In genomic region chr16:31128711-31129567, GRCh38 we compare ENCODE assay signal across 10 cellular contexts. TPM values are rescaled to one million over a fixed set of nuclear protein-coding genes. Genes with fewer than 3 reads are reported as not detected.
DNase-seq lines count a peak whose midpoint lies in the region; ATAC-seq and TF ChIP-seq lines count a peak whose summit lies in the region.
"Had no signal": no experiment of that assay in that cellular context is flagged by ENCODE, and none has a peak within 500 bp of the region (broad histone marks: within the 10 kb centered on the region; RNA-seq: fewer than 3 reads in every experiment).

No MANE protein-coding gene starts in this region.

- peak overlapping the region; percentile 65 for H3K27ac Mint-ChIP-seq in activated T-cell treated with anti-CD3 and anti-CD28 coated beads, Interleukin-2, amount 50 U/mL, for 24 hours
- no peak overlapping the region for H3K27ac Mint-ChIP-seq in central memory CD8-positive, alpha-beta T cell (ENCODE audit: low read depth)
- H3K27ac Mint-ChIP-seq: B cell had no signal

- ATAC-seq in central memory CD8-positive, alpha-beta T cell (replicated peaks; ENCODE audit: extremely low read depth, poor library complexity, severe bottlenecking), result peak; percentile 57
- ATAC-seq in mucosa of descending colon, result peak; percentile 70
- ATAC-seq: Panc1 had no signal

- 48 to 57% methylated on average over 1 to 13 of the region's 14 CpGs for WGBS in transverse colon (ENCODE audit: low coverage in 1 of 2), 2 donors

- H3K36me3 ChIP-seq in mucosa of descending colon (ENCODE audit: low read depth) (no peaks in the 10 kb centered on the region), transverse colon (no peaks in the 10 kb centered on the region)

- no peak for DNase-seq in activated T-cell treated with anti-CD3 and anti-CD28 coated beads, Interleukin-2, amount 50 U/mL, for 24 hours
- DNase-seq in activated T-cell treated with anti-CD3 and anti-CD28 coated beads, Interleukin-2, amount 50 U/mL, for 48 hours, result no peak
- DNase-seq in central memory CD8-positive, alpha-beta T cell (ENCODE audit: low spot score in 2 of 2), result no peak
- DNase-seq in mucosa of descending colon (peak; percentile 77 to 81 (median 79)), transverse colon (peak; percentile 79), NCI-H146 treated with DMSO at 0.1 percent for 48 hours (lab: John Stamatoyannopoulos, UW; ENCODE audit: unreplicated experiment) (no peak), cerebellum (ENCODE audit: low spot score) (no peak)
- DNase-seq in stimulated activated CD4-positive, alpha-beta T cell treated with anti-CD3 and anti-CD28 coated beads, Interleukin-4, amount 100 ng/mL, for 1 hour, result no peak

- peak; percentile 81 for TF ChIP-seq POLR2A in transverse colon (IDR thresholded peaks at IDR 0.05)

- H3K9me3 ChIP-seq in mucosa of descending colon (no peaks in the 10 kb centered on the region), transverse colon (no peaks in the 10 kb centered on the region)

- intact Hi-C loops in mucosa of descending colon (cut with DNase I, micrococcal nuclease) (no loop called here), transverse colon (cut with DNase I; ENCODE audit: low total_unique reads) (no loop called here)

- H3K9me3 Mint-ChIP-seq in activated T-cell treated with anti-CD3 and anti-CD28 coated beads, Interleukin-2, amount 50 U/mL, for 24 hours, result no peaks in the 10 kb centered on the region
- H3K9me3 Mint-ChIP-seq in central memory CD8-positive, alpha-beta T cell, result no peaks in the 10 kb centered on the region

- TF ChIP-seq EP300 in transverse colon (IDR thresholded peaks at IDR 0.05; ENCODE audit: low read depth), result no peak

- no peak overlapping the region for H3K4me3 Mint-ChIP-seq in activated T-cell treated with anti-CD3 and anti-CD28 coated beads, Interleukin-2, amount 50 U/mL, for 24 hours
- H3K4me3 Mint-ChIP-seq in central memory CD8-positive, alpha-beta T cell, result no peak overlapping the region
- H3K4me3 Mint-ChIP-seq: B cell had no signal

- H3K27ac ChIP-seq in transverse colon, result peak overlapping the region; percentile 91 to 94 (median 93)

- H3K4me1 ChIP-seq in mucosa of descending colon (ENCODE audit: low read depth), result peaks cover 65% of the 10 kb centered on the region
- peaks cover 29 to 69% (median 65%) of the 10 kb centered on the region in 4 donors for H3K4me1 ChIP-seq in transverse colon

- no peaks in the 10 kb centered on the region for H3K27me3 Mint-ChIP-seq in activated T-cell treated with anti-CD3 and anti-CD28 coated beads, Interleukin-2, amount 50 U/mL, for 24 hours
- H3K27me3 Mint-ChIP-seq in central memory CD8-positive, alpha-beta T cell, result no peaks in the 10 kb centered on the region
- H3K27me3 Mint-ChIP-seq: B cell had no signal

- peaks cover 2% of the 10 kb centered on the region for H3K4me1 Mint-ChIP-seq in activated T-cell treated with anti-CD3 and anti-CD28 coated beads, Interleukin-2, amount 50 U/mL, for 24 hours (ENCODE audit: low read depth)
- H3K4me1 Mint-ChIP-seq in central memory CD8-positive, alpha-beta T cell, result peaks cover 9% of the 10 kb centered on the region
- H3K4me1 Mint-ChIP-seq: B cell had no signal

- peaks cover 87% of the 10 kb centered on the region for H3K36me3 Mint-ChIP-seq in activated T-cell treated with anti-CD3 and anti-CD28 coated beads, Interleukin-2, amount 50 U/mL, for 24 hours (ENCODE audit: low read depth)
- peaks cover 23% of the 10 kb centered on the region for H3K36me3 Mint-ChIP-seq in central memory CD8-positive, alpha-beta T cell (ENCODE audit: insufficient read depth)

- no peak overlapping the region for H3K4me3 ChIP-seq in mucosa of descending colon
- H3K4me3 ChIP-seq in transverse colon, result no peak overlapping the region

- TF ChIP-seq CTCF in mucosa of descending colon (IDR thresholded peaks at IDR 0.05) (no peak), transverse colon (IDR thresholded peaks at IDR 0.05) (no peak)

- in situ Hi-C loops in transverse colon (cut with MboI; ENCODE audit: low pct_ligation_motif_present in 1 of 4, low pct_unique_long_range_greater_than_20kb in 1 of 4, low sequenced_read_pairs in 3 of 4), result no loop called here

- H3K27me3 ChIP-seq in transverse colon, result no peaks in the 10 kb centered on the region

RNA-seq across cellular contexts. Expression of gene PRSS8, which starts 6.6 kb away (rescaled TPM):
- total RNA-seq in mucosa of descending colon (100 to 1,000 TPM; 163 to 482 (median 422) TPM), transverse colon (100 to 1,000 TPM; 101 to 510 (median 372) TPM), cerebellum (0.18 TPM)
- total RNA-seq: B cell had no signal

RNA-seq across cellular contexts. Expression of gene KAT8, which starts 11.5 kb away (rescaled TPM):
- total RNA-seq in mucosa of descending colon, result 10 to 100 TPM; 61.1 to 83.1 (median 69.6) TPM
- total RNA-seq in transverse colon, result 10 to 100 TPM; 61.0 to 93.5 (median 62.1) TPM
- total RNA-seq in cerebellum, result 32.1 TPM

RNA-seq across cellular contexts. Expression of gene BCKDK, which starts 20.8 kb away (rescaled TPM):
- total RNA-seq in mucosa of descending colon (10 to 100 TPM; 31.7 to 40.1 (median 36.6) TPM), transverse colon (10 to 100 TPM; 46.8 to 56.5 (median 51.3) TPM), cerebellum (16.9 TPM)

RNA-seq across cellular contexts. Expression of gene PRSS36, which starts 20.9 kb away (rescaled TPM):
- 10 to 100 TPM in 1 of 3 donors, 1 to 10 TPM in 2; 8.2 to 10.2 (median 9.5) TPM for total RNA-seq in mucosa of descending colon
- 10 to 100 TPM in 1 of 4 donors, 1 to 10 TPM in 2, not detected in 1; 8.1 to 42.3 (median 9.8) TPM for total RNA-seq in transverse colon
- total RNA-seq in cerebellum, result 1.6 TPM

RNA-seq across cellular contexts. Expression of gene VKORC1, which starts 34.3 kb away (rescaled TPM):
- total RNA-seq in mucosa of descending colon, result 10 to 100 TPM; 31.9 to 67.9 (median 41.3) TPM
- total RNA-seq in transverse colon, result 10 to 100 TPM; 29.5 to 89.0 (median 72.0) TPM
- total RNA-seq in cerebellum, result 41.4 TPM

Comparison
In these comparisons a context has a peak if more than half of its experiments do, and no peak if none do; other contexts are left out.
1. DNase-seq: peak in mucosa of descending colon (3 of 3) and transverse colon (single experiment); none in activated T-cell treated with anti-CD3 and anti-CD28 coated beads, Interleukin-2, amount 50 U/mL, for 24 hours (single experiment), activated T-cell treated with anti-CD3 and anti-CD28 coated beads, Interleukin-2, amount 50 U/mL, for 48 hours (0 of 2), central memory CD8-positive, alpha-beta T cell (0 of 2), NCI-H146 treated with DMSO at 0.1 percent for 48 hours (single experiment), stimulated activated CD4-positive, alpha-beta T cell treated with anti-CD3 and anti-CD28 coated beads, Interleukin-4, amount 100 ng/mL, for 1 hour (single experiment) and cerebellum (single experiment).
2. RNA of gene PRSS8, which starts 6.6 kb away (total RNA-seq): 101 to 510 TPM in transverse colon and 163 to 482 TPM in mucosa of descending colon; 0.18 TPM in cerebellum (single experiment); every median in the first group is over 10 times any median in the second.